ENCODE assay signal across 13 cellular contexts in the genomic region with DNA sequence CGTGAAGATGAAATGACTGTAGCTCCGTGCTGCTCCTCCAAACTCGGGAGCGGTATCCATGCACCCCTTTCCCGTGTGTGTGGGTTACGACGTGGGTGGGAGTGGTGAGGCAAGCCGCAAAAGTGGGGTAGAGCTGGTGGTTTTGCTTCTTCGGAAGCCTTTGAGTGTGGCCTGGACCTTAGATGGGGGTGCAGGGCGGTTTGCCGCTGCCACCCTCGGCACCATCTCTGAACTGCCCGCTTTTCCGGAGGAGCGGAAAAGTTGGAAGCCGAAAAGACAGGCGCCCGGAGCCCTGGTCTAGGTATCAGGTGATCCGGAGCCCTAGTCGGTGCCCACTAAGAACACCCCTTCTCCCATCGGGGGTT. TPM values are rescaled to one million over a fixed set of nuclear protein-coding genes. Genes with fewer than 3 reads are reported as not detected.
A peak's percentile ranks its signal among the peaks of the same experiment; 100 is the strongest.
DNase-seq lines count a peak whose midpoint lies in the region; ATAC-seq, FAIRE-seq and TF ChIP-seq lines count a peak whose summit lies in the region.
"Had no signal": no experiment of that assay in that cellular context is flagged by ENCODE, and none has a peak within 500 bp of the region (broad histone marks: within the 10 kb centered on the region; RNA-seq: fewer than 3 reads in every experiment).

No MANE protein-coding gene starts in this region.

- no peaks in the 10 kb centered on the region for H4K20me1 ChIP-seq in endothelial cell of umbilical vein (replicated peaks; ENCODE audit: control insufficient read depth, extremely low read depth, insufficient read depth, low read length)

- dilution Hi-C loops in endothelial cell of umbilical vein (cut with MboI; ENCODE audit: extremely low pct_ligation_motif_present, low sequenced_read_pairs): no loop called here

- H3K27ac Mint-ChIP-seq in activated CD4-positive, alpha-beta T cell treated with anti-CD3 and anti-CD28 coated beads, Interleukin-2, amount 10 ng/mL, durations not matched to agents 24 days and 14 days: no peak overlapping the region

- peaks cover 0 to 5% of the 10 kb centered on the region in 2 experiments for H3K27me3 ChIP-seq in endothelial cell of umbilical vein (ENCODE audit: control insufficient read depth in 2 of 2, insufficient read depth in 2 of 2, low read length in 2 of 2)

- H3K4me3 Mint-ChIP-seq in activated CD4-positive, alpha-beta T cell treated with anti-CD3 and anti-CD28 coated beads, Interleukin-2, amount 10 ng/mL, durations not matched to agents 24 days and 14 days: peak overlapping the region; percentile 74

- peak overlapping the region; percentile 97 for H3K9ac ChIP-seq in endothelial cell of umbilical vein (replicated peaks; ENCODE audit: extremely low read depth, insufficient read depth, low read length)

- peak overlapping the region; percentile 88 for H3K4me2 ChIP-seq in endothelial cell of umbilical vein (ENCODE audit: insufficient read depth, low read length)

- H3K27ac ChIP-seq in endothelial cell of umbilical vein (ENCODE audit: insufficient read depth, low read depth, low read length) (peak overlapping the region; percentile 84), skin epidermis (peak overlapping the region in 3 of 21 experiments; percentile 76 to 82 (median 80))

- peak overlapping the region; percentile 90 for H2AFZ ChIP-seq in endothelial cell of umbilical vein (ENCODE audit: low read depth, low read length)

- POLR2A ChIA-PET in endothelial cell of umbilical vein (lab: Charles Lee): no interaction called here

- no peaks in the 10 kb centered on the region for H3K9me3 Mint-ChIP-seq in activated CD4-positive, alpha-beta T cell treated with anti-CD3 and anti-CD28 coated beads, Interleukin-2, amount 10 ng/mL, durations not matched to agents 24 days and 14 days

- H3K4me1 Mint-ChIP-seq in activated CD4-positive, alpha-beta T cell treated with anti-CD3 and anti-CD28 coated beads, Interleukin-2, amount 10 ng/mL, durations not matched to agents 24 days and 14 days: peaks cover 2% of the 10 kb centered on the region

- intact Hi-C loops in activated CD4-positive, alpha-beta T cell treated with anti-CD3 and anti-CD28 coated beads, Interleukin-2, amount 10 ng/mL, durations not matched to agents 24 days and 14 days (cut with micrococcal nuclease): no loop called here
- intact Hi-C loops in endothelial cell of umbilical vein (cut with micrococcal nuclease): loop anchor here (2.0 to 10.0 kb wide), 4 partner anchors 91 to 1055 kb away; no protein-coding TSS in a partner anchor

- CTCF ChIA-PET in endothelial cell of umbilical vein (lab: Charles Lee): no interaction called here

- no peaks in the 10 kb centered on the region for H3K36me3 ChIP-seq in endothelial cell of umbilical vein (ENCODE audit: control insufficient read depth in 2 of 2, extremely low read depth in 1 of 2, insufficient read depth in 2 of 2, low read length in 2 of 2)

- H3K4me3 ChIP-seq in endothelial cell of umbilical vein (replicated peaks in 1 of 3; ENCODE audit: insufficient read depth in 1 of 3, low read depth in 1 of 3, low read length in 3 of 3): peak overlapping the region; percentile 62 to 90 (median 65)
- H3K4me3 ChIP-seq in skin epidermis: peak overlapping the region in 6 of 7 experiments; percentile 48 to 57 (median 52)
- H3K4me3 ChIP-seq: K562 had no signal

- no peaks in the 10 kb centered on the region for H3K9me1 ChIP-seq in endothelial cell of umbilical vein (replicated peaks; ENCODE audit: control insufficient read depth, extremely low read depth, insufficient read depth, low read length)

- H3K27me3 Mint-ChIP-seq in activated CD4-positive, alpha-beta T cell treated with anti-CD3 and anti-CD28 coated beads, Interleukin-2, amount 10 ng/mL, durations not matched to agents 24 days and 14 days: peaks cover 28% of the 10 kb centered on the region

- no peaks in the 10 kb centered on the region for H3K36me3 Mint-ChIP-seq in activated CD4-positive, alpha-beta T cell treated with anti-CD3 and anti-CD28 coated beads, Interleukin-2, amount 10 ng/mL, durations not matched to agents 24 days and 14 days (ENCODE audit: low read depth)

- DNase-seq in activated CD4-positive, alpha-beta T cell treated with anti-CD3 and anti-CD28 coated beads, Interleukin-2, amount 10 ng/mL, durations not matched to agents 24 days and 14 days: no peak
- DNase-seq in activated CD4-positive, alpha-beta T cell treated with anti-CD3 and anti-CD28 coated beads for 1 hour: no peak
- DNase-seq in endothelial cell of umbilical vein (ENCODE audit: low read depth, low spot score) (peak; percentile 1), middle frontal gyrus (ENCODE audit: extremely low spot score, low spot score) (no peak), NCI-H526 (lab: John Stamatoyannopoulos, UW) (no peak), NCI-H446 (lab: John Stamatoyannopoulos, UW) (no peak)
- DNase-seq: effector CD4-positive, alpha-beta T cell; H7; mammary epithelial cell had no signal

- H3K4me1 ChIP-seq in endothelial cell of umbilical vein (ENCODE audit: control insufficient read depth, extremely low read depth, insufficient read depth, low read length): peaks cover 36% of the 10 kb centered on the region

- peak; percentile 15 for ATAC-seq in HG03432 (IDR thresholded peaks at IDR 0.05; ENCODE audit: unreplicated experiment)
- ATAC-seq: K562 had no signal

- H3K9me3 ChIP-seq in endothelial cell of umbilical vein (replicated peaks; ENCODE audit: control insufficient read depth, insufficient read depth, low read length): no peaks in the 10 kb centered on the region

- no peak for TF ChIP-seq POLR2A in endothelial cell of umbilical vein (IDR thresholded peaks at IDR 0.05; ENCODE audit: low read depth, low read length)

- FAIRE-seq in endothelial cell of umbilical vein (lab: Jason Lieb, UNC): no peak
- FAIRE-seq: A204.1, K562 had no signal

- BruUV-seq in endothelial cell of umbilical vein (replicated peaks; lab: Mats Ljungman, UMichigan): TSS peak; percentile 38

- TF ChIP-seq CTCF in endothelial cell of umbilical vein (IDR thresholded peaks at IDR 0.05; ENCODE audit: extremely low read depth in 1 of 2, insufficient read depth in 1 of 2, low read depth in 1 of 2, low read length in 2 of 2): no peak

- peaks cover 32% of the 10 kb centered on the region for H3K79me2 ChIP-seq in endothelial cell of umbilical vein (ENCODE audit: control insufficient read depth, insufficient read depth, low read length)

TF ChIP-seq in endothelial cell of umbilical vein, 7 proteins besides CTCF, POLR2A, EP300 and RAD21:
- TF ChIP-seq JUN (IDR thresholded peaks at IDR 0.05; ENCODE audit: borderline replicate concordance, insufficient read depth, insufficient read length, low read depth): no peak
- TF ChIP-seq POLR2AphosphoS5 (IDR thresholded peaks at IDR 0.05; ENCODE audit: insufficient read depth, low read depth, low read length): no peak

RNA-seq across cellular contexts. Expression of gene NLGN4Y, which starts 0.5 kb away (rescaled TPM):
- total RNA-seq in activated CD4-positive, alpha-beta T cell treated with anti-CD3 and anti-CD28 coated beads, Interleukin-2, amount 10 ng/mL, durations not matched to agents 24 days and 14 days: 0.50 and 1.6 TPM in 2 replicates
- total RNA-seq in endothelial cell of umbilical vein: 23.7 and 26.6 TPM in 2 replicates
- 15.2 and 16.0 TPM in 2 replicates for polyA plus RNA-seq in endothelial cell of umbilical vein
- polyA plus RNA-seq in endothelial cell of umbilical vein (2011; cell fraction: cytosol; rRNA removed): 8.6 and 9.0 TPM in 2 replicates
- 20.3 and 20.7 TPM in 2 replicates for polyA plus RNA-seq in endothelial cell of umbilical vein (2011; cell fraction: nucleus; rRNA removed)
- 19.2 and 32.6 TPM in 2 replicates for polyA plus RNA-seq in endothelial cell of umbilical vein (2012)
- 116 and 127 TPM in 2 replicates for polyA minus RNA-seq in endothelial cell of umbilical vein
- polyA minus RNA-seq in endothelial cell of umbilical vein (2011; cell fraction: cytosol; rRNA and poly(A)+ RNA removed): not detected
- 153 and 156 TPM in 2 replicates for polyA minus RNA-seq in endothelial cell of umbilical vein (2011; cell fraction: nucleus; rRNA and poly(A)+ RNA removed)
- total RNA-seq: H7, K562, mammary epithelial cell had no signal
- polyA plus RNA-seq: K562, mammary epithelial cell had no signal
